Comparison of ENCODE assay signal across 19 cellular contexts in genomic region chr5:122313941-122314340, GRCh38. TPM values are rescaled to one million over a fixed set of nuclear protein-coding genes. Genes with fewer than 3 reads are reported as not detected.
DNase-seq lines count a peak whose midpoint lies in the region; ATAC-seq and TF ChIP-seq lines count a peak whose summit lies in the region.
"Had no signal": no experiment of that assay in that cellular context is flagged by ENCODE, and none has a peak within 500 bp of the region (broad histone marks: within the 10 kb centered on the region; RNA-seq: fewer than 3 reads in every experiment).

No MANE protein-coding gene starts in this region.

- WGBS in IMR-90 (ENCODE audit: extremely low coverage in 2 of 2, insufficient read length in 1 of 2), 2 experiments, result no CpG with 5 or more reads among the region's 3 CpGs

- no peaks in the 10 kb centered on the region for H3K9me2 ChIP-seq in neural cell (ENCODE audit: insufficient read depth, low read length)

- ATAC-seq in IMR-90 (ENCODE audit: low read depth) (no peak), GM18861 (IDR thresholded peaks at IDR 0.05; ENCODE audit: unreplicated experiment) (no peak), Right ventricle myocardium superior (ENCODE audit: poor library complexity) (no peak), HG03097 (IDR thresholded peaks at IDR 0.05; ENCODE audit: low FRiP score, unreplicated experiment) (no peak)
- ATAC-seq in activated CD8-positive, alpha-beta T cell treated with anti-CD3 and anti-CD28 coated beads for 36 hours, result no peak

- in situ Hi-C loops in IMR-90 (cut with MboI; ENCODE audit: low sequenced_read_pairs), result no loop called here

- no peaks in the 10 kb centered on the region for H3K36me3 Mint-ChIP-seq in activated CD8-positive, alpha-beta T cell treated with anti-CD3 and anti-CD28 coated beads for 36 hours (ENCODE audit: low read depth)
- H3K36me3 Mint-ChIP-seq: CD4-positive, CD25-positive, alpha-beta regulatory T cell had no signal

- DNase-seq in ELR (ENCODE audit: low read depth) (peak; percentile 6), IMR-90 (no peak), dermis blood vessel endothelial cell (peak; percentile 50), Right ventricle myocardium superior (no peak)
- no peak for DNase-seq in activated CD8-positive, alpha-beta T cell treated with anti-CD3 and anti-CD28 coated beads for 36 hours
- DNase-seq: AML-193; Calu3; CD4-positive, CD25-positive, alpha-beta regulatory T cell; GDM1; GM23248; KG1; NCI-H1694 treated with DMSO at 0.1 percent for 48 hours; NCI-H510A; OCI-M1 had no signal

- no peak overlapping the region for H4K91ac ChIP-seq in IMR-90 (ENCODE audit: insufficient read depth, low read depth, low read length)

- H3K27ac ChIP-seq in IMR-90 (ENCODE audit: insufficient read depth, low read length), result no peak overlapping the region
- no peak overlapping the region for H3K27ac ChIP-seq in neural cell (ENCODE audit: low read length)
- H3K27ac ChIP-seq: GM23248 had no signal

- TF ChIP-seq POLR2A in IMR-90 (IDR thresholded peaks at IDR 0.05; ENCODE audit: low read depth, low read length), result no peak

- no peaks in the 10 kb centered on the region for H3K9me3 Mint-ChIP-seq in activated CD8-positive, alpha-beta T cell treated with anti-CD3 and anti-CD28 coated beads for 36 hours

- peaks cover 4% of the 10 kb centered on the region for H3K9me1 ChIP-seq in IMR-90 (ENCODE audit: insufficient read depth, low read length)

- H2BK5ac ChIP-seq in IMR-90 (ENCODE audit: low read depth, low read length, poor library complexity, severe bottlenecking), result no peak overlapping the region

- H3K18ac ChIP-seq in IMR-90 (ENCODE audit: low read depth, low read length), result no peak overlapping the region

- H3K4ac ChIP-seq in IMR-90 (ENCODE audit: low read depth, low read length), result no peak overlapping the region

- H4K5ac ChIP-seq in IMR-90 (ENCODE audit: low read depth, low read length), result no peak overlapping the region

- H2AK9ac ChIP-seq in IMR-90 (replicated peaks; ENCODE audit: low read depth, low read length, poor library complexity), result no peak overlapping the region

- H3K9me3 ChIP-seq in IMR-90 (ENCODE audit: control insufficient read depth, insufficient read depth, low read length) (no peaks in the 10 kb centered on the region), neural cell (ENCODE audit: low read length) (no peaks in the 10 kb centered on the region)

- H3K4me1 ChIP-seq in IMR-90 (ENCODE audit: control insufficient read depth, insufficient read depth, low read length), result peaks cover 4% of the 10 kb centered on the region; the same call in 1 of the 2 replicates

- H3K14ac ChIP-seq in IMR-90 (replicated peaks; ENCODE audit: low read depth, low read length), result no peak overlapping the region

- H3K36me3 ChIP-seq in IMR-90 (ENCODE audit: control insufficient read depth, insufficient read depth, low read length) (0 out of 2 replicates have a peak, but pooled peaks cover 1% of the 10 kb centered on the region), neural cell (ENCODE audit: insufficient read depth, low read length) (peaks cover 5% of the 10 kb centered on the region)

- H3K27me3 ChIP-seq in IMR-90 (ENCODE audit: control insufficient read depth, insufficient read depth, low read length) (no peaks in the 10 kb centered on the region), neural cell (ENCODE audit: insufficient read depth, low read depth, low read length) (no peaks in the 10 kb centered on the region)

- no peak overlapping the region for H2BK15ac ChIP-seq in IMR-90 (ENCODE audit: low read depth, low read length)

- no peak for TF ChIP-seq CTCF in IMR-90 (conservative IDR thresholded peaks at IDR 0.05; ENCODE audit: low read depth, low read length)
- TF ChIP-seq CTCF in neural cell (IDR thresholded peaks at IDR 0.05; ENCODE audit: poor library complexity, severe bottlenecking), result no peak
- TF ChIP-seq CTCF in activated CD8-positive, alpha-beta T cell treated with anti-CD3 and anti-CD28 coated beads for 36 hours (IDR thresholded peaks at IDR 0.05), result no peak

- H2AFZ ChIP-seq in IMR-90 (replicated peaks; ENCODE audit: low read length, poor library complexity), result no peak overlapping the region
- H2AFZ ChIP-seq in neural cell (ENCODE audit: low read depth, low read length), result no peak overlapping the region

- H3K27ac Mint-ChIP-seq in activated CD8-positive, alpha-beta T cell treated with anti-CD3 and anti-CD28 coated beads for 36 hours, result no peak overlapping the region
- H3K27ac Mint-ChIP-seq: CD4-positive, CD25-positive, alpha-beta regulatory T cell had no signal

- no peak overlapping the region for H2AK5ac ChIP-seq in IMR-90 (ENCODE audit: low read depth, low read length)

- no peak overlapping the region for H3K56ac ChIP-seq in IMR-90 (ENCODE audit: extremely low read depth, insufficient read depth, low read length)

- H3K4me1 Mint-ChIP-seq in activated CD8-positive, alpha-beta T cell treated with anti-CD3 and anti-CD28 coated beads for 36 hours (ENCODE audit: low read depth), result peaks cover 4% of the 10 kb centered on the region

- no peak overlapping the region for H3K9ac ChIP-seq in IMR-90 (ENCODE audit: low read depth, low read length)
- no peak overlapping the region for H3K9ac ChIP-seq in neural cell (ENCODE audit: low read length)

- no peak overlapping the region for H2BK20ac ChIP-seq in IMR-90 (ENCODE audit: low read depth, low read length)

- BruUV-seq in IMR-90 (replicated peaks; lab: Mats Ljungman, UMichigan), result no TSS peak

- peaks cover 49% of the 10 kb centered on the region for H3K27me3 Mint-ChIP-seq in activated CD8-positive, alpha-beta T cell treated with anti-CD3 and anti-CD28 coated beads for 36 hours

- no peak for TF ChIP-seq EP300 in neural cell (conservative IDR thresholded peaks at IDR 0.05; ENCODE audit: poor library complexity, severe bottlenecking)

- H4K8ac ChIP-seq in IMR-90 (ENCODE audit: low read depth in 2 of 2, low read length in 2 of 2), result no peak overlapping the region

- intact Hi-C loops in IMR-90 (cut with micrococcal nuclease) (loop anchor here (2.0 to 5.0 kb wide), 3 partner anchors 78 to 185 kb away; no protein-coding TSS in a partner anchor), Right ventricle myocardium superior (cut with DNase I) (no loop called here)
- intact Hi-C loops in activated CD8-positive, alpha-beta T cell treated with anti-CD3 and anti-CD28 coated beads for 36 hours (cut with micrococcal nuclease), result no loop called here

- peaks cover 15 to 33% of the 10 kb centered on the region in 2 experiments for H3K79me1 ChIP-seq in IMR-90 (ENCODE audit: low read depth in 1 of 2, low read length in 2 of 2)

- peak overlapping the region; percentile 92 for H3K4me2 ChIP-seq in IMR-90 (ENCODE audit: low read depth, low read length)
- peak overlapping the region; percentile 88 for H3K4me2 ChIP-seq in neural cell (ENCODE audit: low read length)

- no peak overlapping the region for H2BK120ac ChIP-seq in IMR-90 (ENCODE audit: low read depth, low read length)

- no peak overlapping the region for H3K23ac ChIP-seq in IMR-90 (ENCODE audit: low read depth, low read length)

- H3K4me3 ChIP-seq in IMR-90 (ENCODE audit: insufficient read depth, low read depth, low read length) (no peak overlapping the region), neural cell (ENCODE audit: low read length) (peak overlapping the region; percentile 78)

- dilution Hi-C loops in IMR-90 (cut with HindIII; ENCODE audit: low sequenced_read_pairs, unreplicated experiment), result no loop called here

- POLR2A ChIA-PET in IMR-90 (lab: Charles Lee; ENCODE audit: unreplicated experiment), result no interaction called here
- POLR2A ChIA-PET in activated CD8-positive, alpha-beta T cell treated with anti-CD3 and anti-CD28 coated beads for 36 hours (lab: Charles Lee), result no interaction called here

- peaks cover 38% of the 10 kb centered on the region for H3K79me2 ChIP-seq in neural cell (replicated peaks; ENCODE audit: insufficient read depth, low read length)

- TF ChIP-seq RAD21 in IMR-90 (IDR thresholded peaks at IDR 0.05; ENCODE audit: low read length) (no peak), neural cell (conservative IDR thresholded peaks at IDR 0.05) (no peak)

- H3F3A ChIP-seq in neural cell (ENCODE audit: insufficient read depth, low read length, poor library complexity, severe bottlenecking), result peaks cover 4% of the 10 kb centered on the region

- no peak overlapping the region for H3K4me3 Mint-ChIP-seq in activated CD8-positive, alpha-beta T cell treated with anti-CD3 and anti-CD28 coated beads for 36 hours
- H3K4me3 Mint-ChIP-seq: CD4-positive, CD25-positive, alpha-beta regulatory T cell had no signal

- H4K20me1 ChIP-seq in IMR-90 (ENCODE audit: insufficient read depth, low read length), result no peaks in the 10 kb centered on the region
- H4K20me1 ChIP-seq in neural cell (ENCODE audit: insufficient read depth), result no peaks in the 10 kb centered on the region

- CTCF ChIA-PET in IMR-90 (lab: Yijun Ruan, JAX), result interaction anchor here (0.7 to 1.2 kb wide), 2 partner anchors 12 to 120 kb away, joined by 3 read pairs; no protein-coding TSS in a partner anchor
- CTCF ChIA-PET in activated CD8-positive, alpha-beta T cell treated with anti-CD3 and anti-CD28 coated beads for 36 hours (lab: Charles Lee), result no interaction called here

TF ChIP-seq in IMR-90, 13 proteins besides CTCF, POLR2A, EP300 and RAD21:
- peak; percentile 38; the same call in 1 of the 2 replicates for TF ChIP-seq CEBPB (IDR thresholded peaks at IDR 0.05; ENCODE audit: low read depth, low read length)
- no peak for TF ChIP-seq SMC3 (IDR thresholded peaks at IDR 0.05; ENCODE audit: low read depth, low read length)

TF ChIP-seq in neural cell, 6 proteins besides CTCF, POLR2A, EP300 and RAD21 (continues in another document):
- no peak for TF ChIP-seq POLR2AphosphoS5 (IDR thresholded peaks at IDR 0.05)
- no peak for TF ChIP-seq SMC3 (conservative IDR thresholded peaks at IDR 0.05; ENCODE audit: poor library complexity)
- no peak for TF ChIP-seq MXI1 (conservative IDR thresholded peaks at IDR 0.05; ENCODE audit: poor library complexity, severe bottlenecking)
- TF ChIP-seq EZH2 (IDR thresholded peaks at IDR 0.05; ENCODE audit: borderline replicate concordance, insufficient read depth, low read length, poor library complexity, severe bottlenecking), result no peak

RNA-seq across cellular contexts. Expression of gene SNCAIP, which starts 1.9 kb away (rescaled TPM):
- 19.0 and 22.5 TPM in 2 replicates for total RNA-seq in IMR-90 (2012; rRNA removed)
- polyA plus RNA-seq in IMR-90 (2012; rRNA removed), result 14.2 and 15.3 TPM in 2 replicates
- polyA plus RNA-seq in IMR-90 (2012; cell fraction: cytosol; rRNA removed), result 3.0 and 3.5 TPM in 2 replicates
- polyA plus RNA-seq in IMR-90 (2012; cell fraction: nucleus; rRNA removed; ENCODE audit: low replicate concordance), result 10.8 and 19.7 TPM in 2 replicates
- total RNA-seq in dermis blood vessel endothelial cell, result 35.9 and 93.1 TPM in 2 replicates
- polyA plus RNA-seq in neural cell, result 25.6 and 29.9 TPM in 2 replicates
- polyA minus RNA-seq in neural cell, result 64.0 and 71.0 TPM in 2 replicates
- not detected for total RNA-seq in activated CD8-positive, alpha-beta T cell treated with anti-CD3 and anti-CD28 coated beads for 36 hours
- 1.2 TPM for total RNA-seq in Right ventricle myocardium superior
- total RNA-seq: A673; Calu3; CD4-positive, CD25-positive, alpha-beta regulatory T cell; SK-MEL-5 had no signal
- polyA plus RNA-seq: CD4-positive, CD25-positive, alpha-beta regulatory T cell had no signal

Comparison
In these comparisons a context has a peak if more than half of its experiments do, and no peak if none do; other contexts are left out.
1. DNase-seq: peak in ELR (single experiment) and dermis blood vessel endothelial cell (single experiment); none in IMR-90 (single experiment), activated CD8-positive, alpha-beta T cell treated with anti-CD3 and anti-CD28 coated beads for 36 hours (single experiment) and Right ventricle myocardium superior (single experiment).